Comparison of ENCODE assay signal across 7 cellular contexts in genomic region chr16:424623-425081, GRCh38. TPM values are rescaled to one million over a fixed set of nuclear protein-coding genes. Genes with fewer than 3 reads are reported as not detected.
DNase-seq lines count a peak whose midpoint lies in the region; ATAC-seq and TF ChIP-seq lines count a peak whose summit lies in the region.

No MANE protein-coding gene starts in this region.

- H3K9me3 ChIP-seq in Panc1 (ENCODE audit: control insufficient read depth, insufficient read depth, low read depth, low read length) (no peaks in the 10 kb centered on the region), endodermal cell (ENCODE audit: control insufficient read depth, low read length) (no peaks in the 10 kb centered on the region)

- in situ Hi-C loops in Panc1 (cut with HindIII; ENCODE audit: low pct_unique_long_range_greater_than_20kb, low sequenced_read_pairs): no loop called here

- H3K36me3 Mint-ChIP-seq in GM23338 (ENCODE audit: low read depth) (peaks cover 9% of the 10 kb centered on the region), endodermal cell (ENCODE audit: low read depth) (peaks cover 14% of the 10 kb centered on the region), naive B cell (peaks cover 0 to 4% of the 10 kb centered on the region in 2 donors)

- peaks cover 48% of the 10 kb centered on the region for H3K27me3 Mint-ChIP-seq in GM23338 (ENCODE audit: insufficient read depth, low read depth, poor library complexity)
- peaks cover 37% of the 10 kb centered on the region for H3K27me3 Mint-ChIP-seq in endodermal cell (ENCODE audit: insufficient read depth)
- peaks cover 0 to 15% (median 4%) of the 10 kb centered on the region in 3 donors for H3K27me3 Mint-ChIP-seq in naive B cell

- H3K36me3 ChIP-seq in GM23338 (ENCODE audit: insufficient read depth): no peaks in the 10 kb centered on the region
- no peaks in the 10 kb centered on the region for H3K36me3 ChIP-seq in Panc1 (ENCODE audit: control insufficient read depth, insufficient read depth, low read length)
- H3K36me3 ChIP-seq in endodermal cell (ENCODE audit: control insufficient read depth, insufficient read depth, low read length): peaks cover 4% of the 10 kb centered on the region

- H3K4me1 ChIP-seq in GM23338 (ENCODE audit: insufficient read depth) (peaks cover 8% of the 10 kb centered on the region), Panc1 (ENCODE audit: control insufficient read depth, insufficient read depth, low read length) (peaks cover 28% of the 10 kb centered on the region), endodermal cell (ENCODE audit: control insufficient read depth, insufficient read depth, low read length) (peaks cover 4% of the 10 kb centered on the region)

- no peak overlapping the region for H3K9ac ChIP-seq in endodermal cell (ENCODE audit: extremely low read depth, low read length, poor library complexity, severe bottlenecking)

- POLR2A ChIA-PET in Panc1 (lab: Charles Lee): no interaction called here

- intact Hi-C loops in Panc1 (cut with micrococcal nuclease; ENCODE audit: unreplicated experiment): loop anchor here (2.0 kb wide), 1 partner anchor 24 kb away; the partner anchor contains the start of gene DECR2

- ATAC-seq in GM23338 (peak; percentile 46), Panc1 (peak; percentile 62), naive B cell (ENCODE audit: low read depth in 2 of 2) (no peak), GM18519 (IDR thresholded peaks at IDR 0.05; ENCODE audit: low FRiP score, unreplicated experiment) (no peak), HG02884 (IDR thresholded peaks at IDR 0.05; ENCODE audit: unreplicated experiment) (no peak)

- DNase-seq in GM23338 (ENCODE audit: low spot score): no peak
- DNase-seq in Panc1 (ENCODE audit: low read depth, low spot score): no peak
- peak; percentile 73 for DNase-seq in endodermal cell
- no peak for DNase-seq in naive B cell
- no peak for DNase-seq in DMS153 treated with DMSO at 0.1 percent for 48 hours (lab: John Stamatoyannopoulos, UW; ENCODE audit: unreplicated experiment)

- TF ChIP-seq CTCF in GM23338 (conservative IDR thresholded peaks at IDR 0.05; ENCODE audit: low read depth in 2 of 2): no peak
- TF ChIP-seq CTCF in Panc1 (IDR thresholded peaks at IDR 0.05): no peak
- no peak for TF ChIP-seq CTCF in endodermal cell (conservative IDR thresholded peaks at IDR 0.05)

- peak overlapping the region; percentile 94 for H3K4me2 ChIP-seq in GM23338

- no peaks in the 10 kb centered on the region for H3K9me2 ChIP-seq in GM23338 (ENCODE audit: insufficient read depth)

- no TSS peak for BruUV-seq in Panc1 (replicated peaks; lab: Mats Ljungman, UMichigan)

- H3K9me3 Mint-ChIP-seq in GM23338 (0 out of 3 replicates have a peak, but pooled peaks cover 4% of the 10 kb centered on the region), endodermal cell (no peaks in the 10 kb centered on the region), naive B cell (no peaks in the 10 kb centered on the region)

- peak overlapping the region; percentile 100 for H2AFZ ChIP-seq in GM23338

- H3K4me3 ChIP-seq in GM23338 (peak overlapping the region; percentile 77), Panc1 (ENCODE audit: low read depth in 2 of 2, low read length in 2 of 2) (peak overlapping the region; percentile 73 to 77), endodermal cell (ENCODE audit: low read length) (peak overlapping the region; percentile 81)

- H4K20me1 ChIP-seq in GM23338 (replicated peaks; ENCODE audit: insufficient read depth): peaks cover 19% of the 10 kb centered on the region

- peaks cover 31% of the 10 kb centered on the region for H3K79me2 ChIP-seq in GM23338 (replicated peaks; ENCODE audit: insufficient read depth)

- CTCF ChIA-PET in Panc1 (lab: Charles Lee): no interaction called here

- H3K27me3 ChIP-seq in GM23338 (ENCODE audit: insufficient read depth): peaks cover 43% of the 10 kb centered on the region
- no peaks in the 10 kb centered on the region for H3K27me3 ChIP-seq in Panc1 (ENCODE audit: control insufficient read depth, insufficient read depth, low read length)
- H3K27me3 ChIP-seq in endodermal cell (ENCODE audit: control insufficient read depth, insufficient read depth, low read length, poor library complexity, severe bottlenecking): peaks cover 26% of the 10 kb centered on the region

- H3K4me3 Mint-ChIP-seq in GM23338 (peak overlapping the region; percentile 67), endodermal cell (peak overlapping the region; percentile 60), naive B cell (peak overlapping the region; percentile 84 to 95 (median 92))

- H3K27ac Mint-ChIP-seq in GM23338: no peak overlapping the region
- H3K27ac Mint-ChIP-seq in endodermal cell: no peak overlapping the region
- peak overlapping the region in 5 of 6 donors; percentile 41 to 87 (median 86) for H3K27ac Mint-ChIP-seq in naive B cell

- H3K4me1 Mint-ChIP-seq in GM23338: peaks cover 11% of the 10 kb centered on the region
- H3K4me1 Mint-ChIP-seq in endodermal cell: peaks cover 16% of the 10 kb centered on the region
- H3K4me1 Mint-ChIP-seq in naive B cell: peaks cover 17 to 37% (median 32%) of the 10 kb centered on the region in 3 donors

- H3F3A ChIP-seq in GM23338 (replicated peaks; ENCODE audit: low read depth): peaks cover 9% of the 10 kb centered on the region; the same call in 1 of the 2 replicates

- WGBS in endodermal cell (ENCODE audit: insufficient coverage in 1 of 2, insufficient read length in 1 of 2), 2 experiments: 9 to 23% methylated on average over 18 to 31 of the region's 31 CpGs

- H3K27ac ChIP-seq in GM23338 (ENCODE audit: low read depth) (no peak overlapping the region), Panc1 (ENCODE audit: low read length) (peak overlapping the region; percentile 88), endodermal cell (ENCODE audit: low read depth, low read length) (no peak overlapping the region)

TF ChIP-seq in GM23338, 12 proteins besides CTCF, POLR2A, EP300 and RAD21 (continues in another document):
- TF ChIP-seq JUNB (IDR thresholded peaks at IDR 0.05; ENCODE audit: unreplicated experiment): no peak
- TF ChIP-seq STAT1 (IDR thresholded peaks at IDR 0.05; ENCODE audit: unreplicated experiment): no peak
- no peak for TF ChIP-seq NANOG (IDR thresholded peaks at IDR 0.05; ENCODE audit: borderline replicate concordance)
- TF ChIP-seq ZNF114 (CRISPR knock-in tag; IDR thresholded peaks at IDR 0.05): no peak
- TF ChIP-seq EZH2phosphoT487 (IDR thresholded peaks at IDR 0.05; ENCODE audit: unreplicated experiment): no peak

RNA-seq across cellular contexts. Expression of gene RAB11FIP3, which starts 0.8 kb away (rescaled TPM):
- 27.9 and 29.2 TPM in 2 replicates for total RNA-seq in GM23338 (2014; rRNA removed; shearing (Covaris generic))
- polyA plus RNA-seq in GM23338 (2016; fragmentation: Nextera tagmentation; extraction: Ambion mirVana) (3.2 and 4.4 TPM in 2 replicates), naive B cell (ENCODE audit: low read depth in 6 of 6) (1 to 10 TPM; 1.0 to 4.8 (median 1.9) TPM)
- total RNA-seq in Panc1 (2021; ENCODE audit: unreplicated experiment) (57.3 TPM), endodermal cell (10 to 100 TPM; 62.7 to 68.9 TPM)
- polyA plus RNA-seq in Panc1 (2012; ENCODE audit: insufficient read length): 65.7 TPM
- 34.8 TPM for polyA plus RNA-seq in endodermal cell (2013, experiment 1 of 2)
- 35.1 TPM for polyA plus RNA-seq in endodermal cell (2013, experiment 2 of 2)

RNA-seq across cellular contexts. Expression of gene DECR2, which starts 23.0 kb away (rescaled TPM):
- total RNA-seq in GM23338 (2014; rRNA removed; shearing (Covaris generic)): 17.9 and 26.9 TPM in 2 replicates
- 19.0 and 20.3 TPM in 2 replicates for polyA plus RNA-seq in GM23338 (2016; fragmentation: Nextera tagmentation; extraction: Ambion mirVana)
- 92.7 TPM for total RNA-seq in Panc1 (2021; ENCODE audit: unreplicated experiment)
- 107 TPM for polyA plus RNA-seq in Panc1 (2012; ENCODE audit: insufficient read length)
- 10 to 100 TPM; 31.8 to 43.5 TPM for total RNA-seq in endodermal cell
- polyA plus RNA-seq in endodermal cell (2013, experiment 1 of 2): 24.9 TPM
- 23.0 TPM for polyA plus RNA-seq in endodermal cell (2013, experiment 2 of 2)
- polyA plus RNA-seq in naive B cell (ENCODE audit: low read depth in 6 of 6): 1 to 10 TPM; 3.8 to 9.4 (median 5.2) TPM

RNA-seq across cellular contexts. Expression of gene NME4, which starts 27.7 kb away (rescaled TPM):
- 228 and 249 TPM in 2 replicates for total RNA-seq in GM23338 (2014; rRNA removed; shearing (Covaris generic))
- polyA plus RNA-seq in GM23338 (2016; fragmentation: Nextera tagmentation; extraction: Ambion mirVana) (511 and 521 TPM in 2 replicates), naive B cell (ENCODE audit: low read depth in 6 of 6) (100 to 1,000 TPM in 1 of 6 donors, 10 to 100 TPM in 5; 56.9 to 104 (median 65.1) TPM)
- total RNA-seq in Panc1 (2021; ENCODE audit: unreplicated experiment) (500 TPM), endodermal cell (100 to 1,000 TPM; 274 to 350 TPM)
- 1,177 TPM for polyA plus RNA-seq in Panc1 (2012; ENCODE audit: insufficient read length)
- 292 TPM for polyA plus RNA-seq in endodermal cell (2013, experiment 1 of 2)
- polyA plus RNA-seq in endodermal cell (2013, experiment 2 of 2): 276 TPM

RNA-seq across cellular contexts. Expression of gene PGAP6, which starts 42.9 kb away (rescaled TPM):
- 98.7 and 112 TPM in 2 replicates for total RNA-seq in GM23338 (2014; rRNA removed; shearing (Covaris generic))
- polyA plus RNA-seq in GM23338 (2016; fragmentation: Nextera tagmentation; extraction: Ambion mirVana) (25.1 and 29.5 TPM in 2 replicates), naive B cell (ENCODE audit: low read depth in 6 of 6) (10 to 100 TPM in 5 of 6 donors, 1 to 10 TPM in 1; 7.1 to 24.3 (median 17.2) TPM)
- total RNA-seq in Panc1 (2021; ENCODE audit: unreplicated experiment) (128 TPM), endodermal cell (100 to 1,000 TPM; 104 to 115 TPM)
- 259 TPM for polyA plus RNA-seq in Panc1 (2012; ENCODE audit: insufficient read length)
- polyA plus RNA-seq in endodermal cell (2013, experiment 1 of 2): 50.8 TPM
- polyA plus RNA-seq in endodermal cell (2013, experiment 2 of 2): 45.1 TPM

RNA-seq across cellular contexts. Expression of gene MRPL28, which starts 54.3 kb away (rescaled TPM):
- total RNA-seq in GM23338 (2014; rRNA removed; shearing (Covaris generic)): 115 and 169 TPM in 2 replicates
- 129 and 135 TPM in 2 replicates for polyA plus RNA-seq in GM23338 (2016; fragmentation: Nextera tagmentation; extraction: Ambion mirVana)
- total RNA-seq in Panc1 (2021; ENCODE audit: unreplicated experiment): 140 TPM
- polyA plus RNA-seq in Panc1 (2012; ENCODE audit: insufficient read length): 198 TPM
- 100 to 1,000 TPM; 137 to 138 TPM for total RNA-seq in endodermal cell
- 84.7 TPM for polyA plus RNA-seq in endodermal cell (2013, experiment 1 of 2)
- polyA plus RNA-seq in endodermal cell (2013, experiment 2 of 2): 79.2 TPM
- 10 to 100 TPM; 60.1 to 76.8 (median 65.7) TPM for polyA plus RNA-seq in naive B cell (ENCODE audit: low read depth in 6 of 6)

Comparison
In these comparisons a context has a peak if more than half of its experiments do, and no peak if none do; other contexts are left out.
1. ATAC-seq: peak in GM23338 (single experiment) and Panc1 (single experiment); none in naive B cell (0 of 2), GM18519 (single experiment) and HG02884 (single experiment).
2. H3K27ac Mint-ChIP-seq: peak in naive B cell (5 of 6); none in GM23338 (single experiment) and endodermal cell (single experiment).
3. Peak in every context shown above with its lines, with median percentiles within 50 percentile points of each other: H3K4me3 ChIP-seq and H3K4me3 Mint-ChIP-seq.